ENCODE assay signal across 10 cellular contexts in genomic region chr7:90661290-90662151, GRCh38.
DNase-seq lines count a peak whose midpoint lies in the region; ATAC-seq, FAIRE-seq and TF ChIP-seq lines count a peak whose summit lies in the region.
"Had no signal": no experiment of that assay in that cellular context is flagged by ENCODE, and none has a peak within 500 bp of the region (broad histone marks: within the 10 kb centered on the region; RNA-seq: fewer than 3 reads in every experiment).

No MANE protein-coding gene starts in this region.

- no peaks in the 10 kb centered on the region for H3K4me1 ChIP-seq in breast epithelium

- H3K36me3 Mint-ChIP-seq in MCF 10A (ENCODE audit: insufficient read depth, unreplicated experiment) (no peaks in the 10 kb centered on the region), activated B cell treated with CpG ODN at 0.5 μM for 24 hours (ENCODE audit: low read depth) (no peaks in the 10 kb centered on the region)

- TF ChIP-seq CTCF in breast epithelium (IDR thresholded peaks at IDR 0.05) (no peak), MCF 10A (IDR thresholded peaks at IDR 0.05; ENCODE audit: unreplicated experiment) (no peak), activated B cell treated with CpG ODN at 0.5 μM for 24 hours (IDR thresholded peaks at IDR 0.05) (no peak)

- TF ChIP-seq POLR2A in breast epithelium (IDR thresholded peaks at IDR 0.05) (no peak), erythroblast (IDR thresholded peaks at IDR 0.05; ENCODE audit: low read length) (no peak)

- no peaks in the 10 kb centered on the region for H3K36me3 ChIP-seq in breast epithelium

- CTCF ChIA-PET in MCF 10A (lab: Yijun Ruan, JAX) (interaction anchor here (0.9 to 2.1 kb wide), 3 partner anchors 10 to 33 kb away, joined by 3 to 7 read pairs (median 3); no protein-coding TSS in a partner anchor), activated B cell treated with CpG ODN at 0.5 μM for 24 hours (lab: Charles Lee) (no interaction called here)

- no peaks in the 10 kb centered on the region for H3K9me3 ChIP-seq in breast epithelium

- H3K4me3 Mint-ChIP-seq in MCF 10A (ENCODE audit: unreplicated experiment) (no peak overlapping the region), activated B cell treated with CpG ODN at 0.5 μM for 24 hours (no peak overlapping the region)
- H3K4me3 Mint-ChIP-seq: activated T-cell treated with anti-CD3 and anti-CD28 coated beads, Interleukin-2, amount 50 U/mL, for 72 hours had no signal

- ATAC-seq in activated B cell treated with CpG ODN at 0.5 μM for 24 hours (ENCODE audit: low read depth) (no peak), left ventricle myocardium superior (peak; percentile 93), GM21723 (IDR thresholded peaks at IDR 0.05; ENCODE audit: unreplicated experiment) (no peak)
- ATAC-seq: activated T-cell treated with anti-CD3 and anti-CD28 coated beads, Interleukin-2, amount 50 U/mL, for 72 hours had no signal

- no TSS peak for BruUV-seq in MCF 10A (replicated peaks; lab: Mats Ljungman, UMichigan)

- peak overlapping the region; percentile 15 to 44 for H3K27ac ChIP-seq in breast epithelium

- H3K27me3 Mint-ChIP-seq in MCF 10A (ENCODE audit: insufficient read depth, unreplicated experiment), result no peaks in the 10 kb centered on the region
- no peaks in the 10 kb centered on the region for H3K27me3 Mint-ChIP-seq in activated B cell treated with CpG ODN at 0.5 μM for 24 hours

- H3K4me3 ChIP-seq in breast epithelium, result no peak overlapping the region

- intact Hi-C loops in breast epithelium (cut with DNase I; ENCODE audit: low total_unique reads) (no loop called here), MCF 10A (cut with micrococcal nuclease) (no loop called here), activated B cell treated with CpG ODN at 0.5 μM for 24 hours (cut with micrococcal nuclease) (loop anchor here (10.0 kb wide), 1 partner anchor 603 kb away; the partner anchor contains the start of gene FZD1), left ventricle myocardium superior (cut with micrococcal nuclease) (no loop called here)

- H3K27ac Mint-ChIP-seq in MCF 10A (ENCODE audit: low read depth, unreplicated experiment) (no peak overlapping the region), activated B cell treated with CpG ODN at 0.5 μM for 24 hours (peak overlapping the region; percentile 62)
- H3K27ac Mint-ChIP-seq: activated T-cell treated with anti-CD3 and anti-CD28 coated beads, Interleukin-2, amount 50 U/mL, for 72 hours had no signal

- H3K4me1 Mint-ChIP-seq in MCF 10A (ENCODE audit: insufficient read depth, unreplicated experiment), result peaks cover 20% of the 10 kb centered on the region
- H3K4me1 Mint-ChIP-seq in activated B cell treated with CpG ODN at 0.5 μM for 24 hours, result peaks cover 45% of the 10 kb centered on the region

- H3K27me3 ChIP-seq in breast epithelium, result no peaks in the 10 kb centered on the region

- POLR2A ChIA-PET in MCF 10A (lab: Yijun Ruan, JAX) (interaction anchor here (1.1 to 1.4 kb wide), 2 partner anchors 10 to 12 kb away, joined by 3 to 5 read pairs; no protein-coding TSS in a partner anchor), activated B cell treated with CpG ODN at 0.5 μM for 24 hours (lab: Charles Lee) (interaction anchor here (1.4 kb wide), 1 partner anchor 48 kb away, joined by 3 read pairs; no protein-coding TSS in a partner anchor)

- H3K9me3 Mint-ChIP-seq in MCF 10A (ENCODE audit: unreplicated experiment) (no peaks in the 10 kb centered on the region), activated B cell treated with CpG ODN at 0.5 μM for 24 hours (peaks cover 5% of the 10 kb centered on the region)

- DNase-seq in breast epithelium (ENCODE audit: low spot score in 2 of 2) (no peak), MCF 10A (ENCODE audit: unreplicated experiment) (no peak), activated B cell treated with CpG ODN at 0.5 μM for 24 hours (no peak), left ventricle myocardium superior (no peak), erythroblast (lab: John Stamatoyannopoulos, UW) (no peak), islet precursor cell (no peak), RCC 7860 (ENCODE audit: low spot score) (no peak)
- DNase-seq: activated T-cell treated with anti-CD3 and anti-CD28 coated beads, Interleukin-2, amount 50 U/mL, for 72 hours; effector CD4-positive, alpha-beta T cell had no signal

- no peak for FAIRE-seq in RCC 7860 (lab: Jason Lieb, UNC)
